Comparison of ENCODE assay signal across 1 cellular context in genomic region chr5:95826949-95827595, GRCh38.
TF ChIP-seq lines count a peak whose summit lies in the region.

No MANE protein-coding gene starts in this region.

TF ChIP-seq in HepG2, 621 proteins besides CTCF, POLR2A, EP300 and RAD21 (continued from another document and continues in another):
- TF ChIP-seq REST (IDR thresholded peaks at IDR 0.05; ENCODE audit: borderline replicate concordance in 1 of 2, low read depth in 1 of 2, low read length in 2 of 2) (peak in 1 of 2 experiments; percentile 39; a peak in 1 of 4 replicates), PRDM15 (CRISPR knock-in tag; IDR thresholded peaks at IDR 0.05) (no peak), ZNF232 (CRISPR knock-in tag; IDR thresholded peaks at IDR 0.05; ENCODE audit: borderline replicate concordance) (peak; percentile 81; the same call in 1 of the 2 replicates), ZNF333 (CRISPR knock-in tag; IDR thresholded peaks at IDR 0.05; ENCODE audit: borderline replicate concordance) (no peak), ZNF629 (CRISPR knock-in tag; conservative IDR thresholded peaks at IDR 0.05) (peak; percentile 62), ZNF552 (CRISPR knock-in tag; IDR thresholded peaks at IDR 0.05; ENCODE audit: borderline replicate concordance) (no peak), MBNL3 (CRISPR knock-in tag; conservative IDR thresholded peaks at IDR 0.05) (no peak), ZNF350 (CRISPR knock-in tag; IDR thresholded peaks at IDR 0.05; ENCODE audit: borderline replicate concordance, low read depth) (peak; percentile 86; the same call in 1 of the 2 replicates), ZZZ3 (CRISPR knock-in tag; IDR thresholded peaks at IDR 0.05; ENCODE audit: borderline replicate concordance) (no peak), PRPF4 (IDR thresholded peaks at IDR 0.05; ENCODE audit: low read depth, low read length, poor library complexity, severe bottlenecking) (no peak), ZNF576 (CRISPR knock-in tag; IDR thresholded peaks at IDR 0.05) (no peak), ZNF441 (CRISPR knock-in tag; IDR thresholded peaks at IDR 0.05; ENCODE audit: borderline replicate concordance) (no peak), XBP1 (CRISPR knock-in tag; IDR thresholded peaks at IDR 0.05) (peak; percentile 74; the same call in 1 of the 2 replicates), ATF5 (CRISPR knock-in tag; IDR thresholded peaks at IDR 0.05; ENCODE audit: low read depth) (0 out of 2 replicates have a peak, but pooled peaks have one; percentile 59), ZSCAN5A (CRISPR knock-in tag; IDR thresholded peaks at IDR 0.05; ENCODE audit: borderline replicate concordance) (no peak), ZNF589 (CRISPR knock-in tag; conservative IDR thresholded peaks at IDR 0.05) (0 out of 2 replicates have a peak, but pooled peaks have one; percentile 37), NFATC3 (CRISPR knock-in tag; IDR thresholded peaks at IDR 0.05) (no peak), MYPOP (CRISPR knock-in tag; IDR thresholded peaks at IDR 0.05) (no peak), ZNF354B (CRISPR knock-in tag; IDR thresholded peaks at IDR 0.05) (no peak), CHCHD3 (CRISPR knock-in tag; IDR thresholded peaks at IDR 0.05) (no peak), ZSCAN21 (CRISPR knock-in tag; IDR thresholded peaks at IDR 0.05; ENCODE audit: borderline replicate concordance) (no peak), ZBED4 (CRISPR knock-in tag; IDR thresholded peaks at IDR 0.05; ENCODE audit: borderline replicate concordance) (peak; percentile 90; the same call in 1 of the 2 replicates), EEA1 (CRISPR knock-in tag; IDR thresholded peaks at IDR 0.05; ENCODE audit: borderline replicate concordance) (no peak), ARNTL (CRISPR knock-in tag; IDR thresholded peaks at IDR 0.05) (peak; percentile 80), KDM6A (CRISPR knock-in tag; IDR thresholded peaks at IDR 0.05; ENCODE audit: low read depth) (peak; percentile 80), NFYB (CRISPR knock-in tag; IDR thresholded peaks at IDR 0.05) (no peak), GFI1 (CRISPR knock-in tag; IDR thresholded peaks at IDR 0.05; ENCODE audit: borderline replicate concordance) (no peak), HNF4A (CRISPR knock-in tag; IDR thresholded peaks at IDR 0.05) (peak; percentile 100), ZEB1 (IDR thresholded peaks at IDR 0.05; ENCODE audit: insufficient replicate concordance, low read depth) (no peak), TFDP1 (CRISPR knock-in tag; IDR thresholded peaks at IDR 0.05; ENCODE audit: borderline replicate concordance) (no peak; the same call in 1 of the 2 replicates), LBX2 (CRISPR knock-in tag; IDR thresholded peaks at IDR 0.05; ENCODE audit: borderline replicate concordance) (no peak), MEIS1 (CRISPR knock-in tag; IDR thresholded peaks at IDR 0.05; ENCODE audit: borderline replicate concordance) (peak; percentile 69), RCOR2 (CRISPR knock-in tag; IDR thresholded peaks at IDR 0.05) (peak; percentile 90), LCORL (IDR thresholded peaks at IDR 0.05) (no peak), LCORL (CRISPR knock-in tag; IDR thresholded peaks at IDR 0.05) (peak; percentile 92), ZMYM2 (CRISPR knock-in tag; IDR thresholded peaks at IDR 0.05) (peak; percentile 84; the same call in 1 of the 2 replicates), ZNF710 (CRISPR knock-in tag; IDR thresholded peaks at IDR 0.05; ENCODE audit: borderline replicate concordance) (peak; percentile 78; the same call in 1 of the 2 replicates), ZNF275 (CRISPR knock-in tag; IDR thresholded peaks at IDR 0.05; ENCODE audit: borderline replicate concordance) (no peak), NFKB2 (CRISPR knock-in tag; IDR thresholded peaks at IDR 0.05; ENCODE audit: borderline replicate concordance) (no peak), GATA4 (IDR thresholded peaks at IDR 0.05; ENCODE audit: borderline replicate concordance, low read depth) (no peak; the same call in 1 of the 2 replicates), ZNF484 (CRISPR knock-in tag; IDR thresholded peaks at IDR 0.05; ENCODE audit: borderline replicate concordance, low read depth) (no peak), ZNF317 (CRISPR knock-in tag; IDR thresholded peaks at IDR 0.05) (no peak; the same call in 1 of the 2 replicates)
